9 cellular contexts compared by ENCODE assay signal in the genomic region with DNA sequence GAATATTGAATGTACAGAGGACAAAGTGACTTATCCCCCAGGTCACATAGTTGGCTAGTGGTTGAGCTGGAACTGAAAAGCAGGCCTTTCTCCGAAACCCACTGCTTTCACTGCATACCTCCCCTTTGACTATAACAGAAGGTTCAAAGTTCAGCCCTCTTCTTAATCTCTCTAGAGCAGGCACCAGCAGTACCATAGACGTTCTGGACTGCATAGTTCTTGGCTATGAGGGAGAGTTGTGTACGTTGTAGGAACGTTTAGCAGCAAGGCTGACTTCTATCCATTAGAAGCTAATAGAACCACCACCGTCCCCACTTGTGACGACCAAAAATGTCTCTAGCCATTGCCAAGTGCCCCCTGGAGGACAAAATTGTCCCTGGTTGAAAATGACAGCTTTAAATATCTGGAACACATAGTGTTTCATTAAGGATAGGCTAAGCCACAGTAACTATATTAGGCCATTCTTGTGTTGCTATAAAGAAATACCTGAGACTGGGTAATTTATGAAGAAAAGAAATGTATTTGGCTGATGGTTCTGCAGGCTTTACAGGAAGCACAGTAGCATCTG.
A peak's percentile ranks its signal among the peaks of the same experiment; 100 is the strongest.
DNase-seq lines count a peak whose midpoint lies in the region; ATAC-seq and TF ChIP-seq lines count a peak whose summit lies in the region.
"Had no signal": no experiment of that assay in that cellular context is flagged by ENCODE, and none has a peak within 500 bp of the region (broad histone marks: within the 10 kb centered on the region; RNA-seq: fewer than 3 reads in every experiment).

No MANE protein-coding gene starts in this region.

- WGBS in endodermal cell (ENCODE audit: insufficient coverage in 1 of 2, insufficient read length in 1 of 2), 2 experiments, result 20 to 67% methylated on average over 2 to 6 of the region's 6 CpGs
- 34 to 45% (median 37%) methylated on average over 6 of the region's 6 CpGs for WGBS in spleen, 5 donors

- no peaks in the 10 kb centered on the region for H3K79me2 ChIP-seq in KMS-11 (ENCODE audit: insufficient read depth, low read depth)

- intact Hi-C loops in activated CD8-positive, alpha-beta T cell treated with anti-CD3 and anti-CD28 coated beads for 36 hours (cut with micrococcal nuclease), result loop anchor here (10.0 kb wide), 1 partner anchor 327 kb away; no protein-coding TSS in a partner anchor
- intact Hi-C loops in spleen (cut with DNase I; ENCODE audit: low total_unique reads), result no loop called here
- intact Hi-C loops in activated T-helper 2 cell treated with anti-CD3 and anti-CD28 coated beads, Interferon-gamma antibody, Interleukin-2, Interleukin-4, amounts not matched to agents 10 μg/mL and 5 μg/mL and 100 μg/mL, durations not matched to agents 14 hours and 24 hours and 36 hours (cut with micrococcal nuclease), result no loop called here

- H3K9me3 ChIP-seq in endodermal cell (ENCODE audit: control insufficient read depth, low read length) (no peaks in the 10 kb centered on the region), spleen (no peaks in the 10 kb centered on the region)

- H3K9me3 Mint-ChIP-seq in activated CD8-positive, alpha-beta T cell treated with anti-CD3 and anti-CD28 coated beads for 36 hours, result no peaks in the 10 kb centered on the region
- H3K9me3 Mint-ChIP-seq in activated CD8-positive, alpha-beta T cell treated with anti-CD3 and anti-CD28 coated beads, Interleukin-2, amount 10 ng/mL, durations not matched to agents 7 days and 5 days (ENCODE audit: insufficient read depth), result no peaks in the 10 kb centered on the region
- no peaks in the 10 kb centered on the region for H3K9me3 Mint-ChIP-seq in endodermal cell
- no peaks in the 10 kb centered on the region for H3K9me3 Mint-ChIP-seq in activated T-helper 2 cell treated with anti-CD3 and anti-CD28 coated beads, Interferon-gamma antibody, Interleukin-2, Interleukin-4, amounts not matched to agents 10 μg/mL and 5 μg/mL and 100 μg/mL, durations not matched to agents 14 hours and 24 hours and 36 hours
- H3K9me3 Mint-ChIP-seq: T-cell had no signal

- CTCF ChIA-PET in activated CD8-positive, alpha-beta T cell treated with anti-CD3 and anti-CD28 coated beads for 36 hours (lab: Charles Lee), result interaction anchor here (0.9 to 1.8 kb wide), 6 partner anchors 8 to 323 kb away, joined by 3 to 14 read pairs (median 4); no protein-coding TSS in a partner anchor
- CTCF ChIA-PET in activated CD8-positive, alpha-beta T cell treated with anti-CD3 and anti-CD28 coated beads, Interleukin-2, amount 10 ng/mL, durations not matched to agents 7 days and 5 days (lab: Charles Lee), result interaction anchor here (0.9 to 1.0 kb wide), 3 partner anchors 56 to 323 kb away, joined by 3 to 4 read pairs (median 4); no protein-coding TSS in a partner anchor

- H3K4me3 Mint-ChIP-seq in activated CD8-positive, alpha-beta T cell treated with anti-CD3 and anti-CD28 coated beads for 36 hours, result no peak overlapping the region
- H3K4me3 Mint-ChIP-seq in activated CD8-positive, alpha-beta T cell treated with anti-CD3 and anti-CD28 coated beads, Interleukin-2, amount 10 ng/mL, durations not matched to agents 7 days and 5 days, result no peak overlapping the region
- H3K4me3 Mint-ChIP-seq in endodermal cell, result no peak overlapping the region
- H3K4me3 Mint-ChIP-seq in activated T-helper 2 cell treated with anti-CD3 and anti-CD28 coated beads, Interferon-gamma antibody, Interleukin-2, Interleukin-4, amounts not matched to agents 10 μg/mL and 5 μg/mL and 100 μg/mL, durations not matched to agents 14 hours and 24 hours and 36 hours (ENCODE audit: low read depth), result no peak overlapping the region
- H3K4me3 Mint-ChIP-seq: T-cell had no signal

- H3K9ac ChIP-seq in KMS-11 (no peak overlapping the region), endodermal cell (ENCODE audit: extremely low read depth, low read length, poor library complexity, severe bottlenecking) (no peak overlapping the region)

- H3K36me3 ChIP-seq in KMS-11 (ENCODE audit: insufficient read depth), result no peaks in the 10 kb centered on the region
- no peaks in the 10 kb centered on the region for H3K36me3 ChIP-seq in endodermal cell (ENCODE audit: control insufficient read depth, insufficient read depth, low read length)
- peaks cover 0 to 20% (median 0%) of the 10 kb centered on the region in 6 donors for H3K36me3 ChIP-seq in spleen

- TF ChIP-seq POLR2A in spleen (IDR thresholded peaks at IDR 0.05), result no peak

- no peaks in the 10 kb centered on the region for H3K27me3 Mint-ChIP-seq in activated CD8-positive, alpha-beta T cell treated with anti-CD3 and anti-CD28 coated beads for 36 hours
- peaks cover 9% of the 10 kb centered on the region for H3K27me3 Mint-ChIP-seq in activated CD8-positive, alpha-beta T cell treated with anti-CD3 and anti-CD28 coated beads, Interleukin-2, amount 10 ng/mL, durations not matched to agents 7 days and 5 days (ENCODE audit: low read depth)
- H3K27me3 Mint-ChIP-seq in endodermal cell (ENCODE audit: insufficient read depth), result peaks cover 3% of the 10 kb centered on the region
- peaks cover 17% of the 10 kb centered on the region for H3K27me3 Mint-ChIP-seq in activated T-helper 2 cell treated with anti-CD3 and anti-CD28 coated beads, Interferon-gamma antibody, Interleukin-2, Interleukin-4, amounts not matched to agents 10 μg/mL and 5 μg/mL and 100 μg/mL, durations not matched to agents 14 hours and 24 hours and 36 hours (ENCODE audit: low read depth)

- H3K27me3 ChIP-seq in KMS-11 (ENCODE audit: insufficient read depth, low read depth) (no peaks in the 10 kb centered on the region), endodermal cell (ENCODE audit: control insufficient read depth, insufficient read depth, low read length, poor library complexity, severe bottlenecking) (no peaks in the 10 kb centered on the region), spleen (replicated peaks in 1 of 7) (no peaks in the 10 kb centered on the region)

- no peak overlapping the region for H3K4me2 ChIP-seq in KMS-11

- no peak overlapping the region for H2AFZ ChIP-seq in KMS-11 (ENCODE audit: low read depth)

- TF ChIP-seq CTCF in activated CD8-positive, alpha-beta T cell treated with anti-CD3 and anti-CD28 coated beads for 36 hours (IDR thresholded peaks at IDR 0.05), result peak; percentile 59
- TF ChIP-seq CTCF in KMS-11 (conservative IDR thresholded peaks at IDR 0.05; ENCODE audit: low read depth, low read length) (peak; percentile 38; the same call in 1 of the 2 replicates), endodermal cell (conservative IDR thresholded peaks at IDR 0.05) (peak; percentile 83), spleen (IDR thresholded peaks at IDR 0.05 in 8 of 11, conservative IDR thresholded peaks at IDR 0.05 in 3 of 11) (peak in 9 of 11 experiments; percentile 14 to 60 (median 51))

- H3K27ac ChIP-seq in KMS-11, result no peak overlapping the region
- no peak overlapping the region for H3K27ac ChIP-seq in endodermal cell (ENCODE audit: low read depth, low read length)
- H3K27ac ChIP-seq in spleen, result peak overlapping the region in 1 of 8 donors; percentile 33

- H3K4me3 ChIP-seq in KMS-11 (IDR thresholded peaks at IDR 0.05; ENCODE audit: insufficient read depth, low read depth, low read length), result no peak overlapping the region
- no peak overlapping the region for H3K4me3 ChIP-seq in endodermal cell (ENCODE audit: low read length)
- H3K4me3 ChIP-seq in spleen, result no peak overlapping the region

- H3K4me1 ChIP-seq in KMS-11 (ENCODE audit: low read depth, poor library complexity, severe bottlenecking) (no peaks in the 10 kb centered on the region), endodermal cell (ENCODE audit: control insufficient read depth, insufficient read depth, low read length) (no peaks in the 10 kb centered on the region), spleen (peaks cover 0 to 66% (median 36%) of the 10 kb centered on the region in 6 donors)

- no peak overlapping the region for H3K27ac Mint-ChIP-seq in activated CD8-positive, alpha-beta T cell treated with anti-CD3 and anti-CD28 coated beads for 36 hours
- H3K27ac Mint-ChIP-seq in activated CD8-positive, alpha-beta T cell treated with anti-CD3 and anti-CD28 coated beads, Interleukin-2, amount 10 ng/mL, durations not matched to agents 7 days and 5 days, result no peak overlapping the region
- H3K27ac Mint-ChIP-seq in endodermal cell, result no peak overlapping the region
- no peak overlapping the region for H3K27ac Mint-ChIP-seq in activated T-helper 2 cell treated with anti-CD3 and anti-CD28 coated beads, Interferon-gamma antibody, Interleukin-2, Interleukin-4, amounts not matched to agents 10 μg/mL and 5 μg/mL and 100 μg/mL, durations not matched to agents 14 hours and 24 hours and 36 hours
- H3K27ac Mint-ChIP-seq: T-cell had no signal

- peak; percentile 41 for DNase-seq in activated CD8-positive, alpha-beta T cell treated with anti-CD3 and anti-CD28 coated beads for 36 hours
- DNase-seq in activated CD8-positive, alpha-beta T cell treated with anti-CD3 and anti-CD28 coated beads, Interleukin-2, amount 10 ng/mL, durations not matched to agents 7 days and 5 days, result no peak
- peak; percentile 75 for DNase-seq in endodermal cell
- DNase-seq in spleen, result no peak
- DNase-seq in activated T-helper 2 cell treated with anti-CD3 and anti-CD28 coated beads, Interferon-gamma antibody, Interleukin-2, Interleukin-4, amounts not matched to agents 10 μg/mL and 5 μg/mL and 100 μg/mL, durations not matched to agents 14 hours and 24 hours and 36 hours (ENCODE audit: low spot score), result no peak
- no peak for DNase-seq in NCI-H446 (lab: John Stamatoyannopoulos, UW)

- H4K20me1 ChIP-seq in KMS-11 (ENCODE audit: insufficient read depth), result no peaks in the 10 kb centered on the region

- no peaks in the 10 kb centered on the region for H3K36me3 Mint-ChIP-seq in activated CD8-positive, alpha-beta T cell treated with anti-CD3 and anti-CD28 coated beads for 36 hours (ENCODE audit: low read depth)
- H3K36me3 Mint-ChIP-seq in activated CD8-positive, alpha-beta T cell treated with anti-CD3 and anti-CD28 coated beads, Interleukin-2, amount 10 ng/mL, durations not matched to agents 7 days and 5 days (ENCODE audit: low read depth), result no peaks in the 10 kb centered on the region
- H3K36me3 Mint-ChIP-seq in endodermal cell (ENCODE audit: low read depth), result no peaks in the 10 kb centered on the region
- H3K36me3 Mint-ChIP-seq in activated T-helper 2 cell treated with anti-CD3 and anti-CD28 coated beads, Interferon-gamma antibody, Interleukin-2, Interleukin-4, amounts not matched to agents 10 μg/mL and 5 μg/mL and 100 μg/mL, durations not matched to agents 14 hours and 24 hours and 36 hours (ENCODE audit: low read depth), result no peaks in the 10 kb centered on the region
- H3K36me3 Mint-ChIP-seq: T-cell had no signal

- H3K4me1 Mint-ChIP-seq in activated CD8-positive, alpha-beta T cell treated with anti-CD3 and anti-CD28 coated beads for 36 hours (ENCODE audit: low read depth), result no peaks in the 10 kb centered on the region
- no peaks in the 10 kb centered on the region for H3K4me1 Mint-ChIP-seq in activated CD8-positive, alpha-beta T cell treated with anti-CD3 and anti-CD28 coated beads, Interleukin-2, amount 10 ng/mL, durations not matched to agents 7 days and 5 days (ENCODE audit: low read depth)
- H3K4me1 Mint-ChIP-seq in endodermal cell, result no peaks in the 10 kb centered on the region
- H3K4me1 Mint-ChIP-seq in activated T-helper 2 cell treated with anti-CD3 and anti-CD28 coated beads, Interferon-gamma antibody, Interleukin-2, Interleukin-4, amounts not matched to agents 10 μg/mL and 5 μg/mL and 100 μg/mL, durations not matched to agents 14 hours and 24 hours and 36 hours (ENCODE audit: low read depth), result no peaks in the 10 kb centered on the region

- no peak for ATAC-seq in activated CD8-positive, alpha-beta T cell treated with anti-CD3 and anti-CD28 coated beads for 36 hours
- no peak for ATAC-seq in activated CD8-positive, alpha-beta T cell treated with anti-CD3 and anti-CD28 coated beads, Interleukin-2, amount 10 ng/mL, durations not matched to agents 7 days and 5 days
- no peak for ATAC-seq in HG03469 (IDR thresholded peaks at IDR 0.05; ENCODE audit: unreplicated experiment)
- ATAC-seq: T-cell had no signal

- POLR2A ChIA-PET in activated CD8-positive, alpha-beta T cell treated with anti-CD3 and anti-CD28 coated beads for 36 hours (lab: Charles Lee), result no interaction called here
- POLR2A ChIA-PET in activated CD8-positive, alpha-beta T cell treated with anti-CD3 and anti-CD28 coated beads, Interleukin-2, amount 10 ng/mL, durations not matched to agents 7 days and 5 days (lab: Charles Lee), result no interaction called here

Comparison
In these comparisons a context has a peak if more than half of its experiments do, and no peak if none do; other contexts are left out.
1. DNase-seq: peak in activated CD8-positive, alpha-beta T cell treated with anti-CD3 and anti-CD28 coated beads for 36 hours (single experiment) and endodermal cell (single experiment); none in activated CD8-positive, alpha-beta T cell treated with anti-CD3 and anti-CD28 coated beads, Interleukin-2, amount 10 ng/mL, durations not matched to agents 7 days and 5 days (single experiment), spleen (single experiment), activated T-helper 2 cell treated with anti-CD3 and anti-CD28 coated beads, Interferon-gamma antibody, Interleukin-2, Interleukin-4, amounts not matched to agents 10 μg/mL and 5 μg/mL and 100 μg/mL, durations not matched to agents 14 hours and 24 hours and 36 hours (single experiment) and NCI-H446 (0 of 2).
2. Peak in every context shown above with its lines, with median percentiles within 50 percentile points of each other: CTCF ChIP-seq.